In the genomic region with DNA sequence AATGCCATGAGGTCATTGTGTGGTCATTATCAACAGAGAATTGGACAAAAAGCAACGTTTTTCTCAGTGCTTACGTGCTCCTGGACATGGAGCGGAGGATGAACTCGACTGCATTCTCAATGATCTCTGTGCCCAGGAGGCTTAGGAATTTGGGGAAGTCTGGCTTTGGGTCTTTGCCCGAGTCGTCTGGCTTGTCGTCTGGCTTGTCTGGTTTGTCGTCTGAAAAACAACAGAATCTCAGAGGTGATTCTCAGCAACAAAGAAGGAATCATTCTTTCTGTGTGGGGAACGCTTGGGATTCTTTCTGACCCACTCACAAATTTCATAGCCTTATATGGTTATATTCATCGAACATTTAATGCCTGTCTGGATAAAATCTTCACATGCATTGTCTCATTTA, we compare ENCODE assay signal across 20 cellular contexts. TPM values are rescaled to one million over a fixed set of nuclear protein-coding genes. Genes with fewer than 3 reads are reported as not detected.
DNase-seq lines count a peak whose midpoint lies in the region; TF ChIP-seq lines count a peak whose summit lies in the region.
"Had no signal": no experiment of that assay in that cellular context is flagged by ENCODE, and none has a peak within 500 bp of the region (broad histone marks: within the 10 kb centered on the region; RNA-seq: fewer than 3 reads in every experiment).

No MANE protein-coding gene starts in this region.

- H3K27me3 ChIP-seq in cardiac muscle cell (no peaks in the 10 kb centered on the region), right atrium auricular region (no peaks in the 10 kb centered on the region), brain microvascular endothelial cell (replicated peaks) (no peaks in the 10 kb centered on the region), testis (no peaks in the 10 kb centered on the region)
- H3K27me3 ChIP-seq: ovary, tibial nerve had no signal

- TF ChIP-seq CTCF in cardiac muscle cell (IDR thresholded peaks at IDR 0.05; ENCODE audit: low read depth, low read length) (no peak), right atrium auricular region (IDR thresholded peaks at IDR 0.05) (no peak), brain microvascular endothelial cell (IDR thresholded peaks at IDR 0.05; ENCODE audit: low read depth, low read length, missing control alignments) (no peak), testis (IDR thresholded peaks at IDR 0.05) (no peak)

- TF ChIP-seq POLR2A in testis (IDR thresholded peaks at IDR 0.05), result no peak

- in situ Hi-C loops in brain microvascular endothelial cell (cut with HindIII; ENCODE audit: low pct_ligation_motif_present, low sequenced_read_pairs), result no loop called here
- in situ Hi-C loops in KBM-7 (cut with MboI; ENCODE audit: low pct_unique_long_range_greater_than_20kb, low sequenced_read_pairs), result no loop called here

- H3K4me1 ChIP-seq in cardiac muscle cell (ENCODE audit: low read depth) (no peaks in the 10 kb centered on the region), right atrium auricular region (peaks cover 0 to 7% of the 10 kb centered on the region in 2 donors), testis (no peaks in the 10 kb centered on the region)

- intact Hi-C loops in testis (cut with DNase I; ENCODE audit: low total_unique reads), result no loop called here

- H3K4me3 ChIP-seq in cardiac muscle cell, result no peak overlapping the region
- H3K4me3 ChIP-seq in right atrium auricular region, result no peak overlapping the region
- H3K4me3 ChIP-seq in brain microvascular endothelial cell (ENCODE audit: low read depth, low read length), result no peak overlapping the region
- H3K4me3 ChIP-seq in testis, result no peak overlapping the region
- H3K4me3 ChIP-seq: K562, ovary, tibial nerve had no signal

- H3K9me3 ChIP-seq in cardiac muscle cell (ENCODE audit: low read depth) (no peaks in the 10 kb centered on the region), right atrium auricular region (no peaks in the 10 kb centered on the region), testis (no peaks in the 10 kb centered on the region)
- H3K9me3 ChIP-seq: ovary, tibial nerve had no signal

- H3K36me3 ChIP-seq in cardiac muscle cell (no peaks in the 10 kb centered on the region), right atrium auricular region (no peaks in the 10 kb centered on the region), brain microvascular endothelial cell (replicated peaks) (no peaks in the 10 kb centered on the region), testis (ENCODE audit: low read depth, missing control alignments) (no peaks in the 10 kb centered on the region)
- H3K36me3 ChIP-seq: ovary, tibial nerve had no signal

- WGBS in testis, 2 donors, result 76 to 79% methylated on average over 10 of the region's 10 CpGs

- DNase-seq in cardiac muscle cell (ENCODE audit: low read depth in 1 of 2, low spot score in 1 of 2) (peak; percentile 11 to 15), right atrium auricular region (ENCODE audit: low spot score) (no peak), brain microvascular endothelial cell (peak; percentile 69), medulla oblongata (ENCODE audit: extremely low spot score) (peak; percentile 26), testis (no peak), DMS53 treated with DMSO at 0.1 percent for 48 hours (lab: John Stamatoyannopoulos, UW; ENCODE audit: unreplicated experiment) (no peak), HCEC 1CT (no peak), KBM-7 (no peak)
- DNase-seq: 8988T; activated effector memory CD4-positive, alpha-beta T cell treated with anti-CD3 and anti-CD28 coated beads, Interleukin-2, amount 50 U/mL, for 16 hours; CD4-positive, alpha-beta T cell; effector CD4-positive, alpha-beta T cell; hippocampal formation; left colon; NCI-H2171 treated with DMSO at 0.1 percent for 48 hours; ovary; T-cell had no signal

- H3K27ac ChIP-seq in cardiac muscle cell, result no peak overlapping the region
- H3K27ac ChIP-seq in right atrium auricular region, result no peak overlapping the region
- peak overlapping the region; percentile 64 for H3K27ac ChIP-seq in brain microvascular endothelial cell
- H3K27ac ChIP-seq in testis, result no peak overlapping the region
- H3K27ac ChIP-seq: ovary, RWPE1, tibial nerve had no signal

RNA-seq across cellular contexts. Expression of gene C5orf46, which starts 4.8 kb away (rescaled TPM):
- not detected in 2 replicates for total RNA-seq in cardiac muscle cell
- 0.43 TPM in 1 of 2 replicates, not detected in the other for polyA plus RNA-seq in cardiac muscle cell
- 1 to 10 TPM in 1 of 2 donors, not detected in 1; 2.7 TPM for total RNA-seq in right atrium auricular region
- total RNA-seq in testis, result 1 to 10 TPM; 5.1 to 6.1 TPM
- 25.8 TPM for polyA plus RNA-seq in testis (ENCODE audit: insufficient read depth, low read depth, low replicate concordance)
- total RNA-seq: CD4-positive, alpha-beta T cell; K562; left colon; ovary; T-cell; tibial nerve had no signal
- polyA plus RNA-seq: K562, ovary had no signal

RNA-seq across cellular contexts. Expression of gene SCGB3A2, which starts 23.0 kb away (rescaled TPM):
- total RNA-seq in cardiac muscle cell, result not detected in 2 replicates
- 0.37 TPM in 1 of 2 replicates, not detected in the other for polyA plus RNA-seq in cardiac muscle cell
- not detected for total RNA-seq in right atrium auricular region
- not detected for total RNA-seq in testis
- not detected for polyA plus RNA-seq in testis (ENCODE audit: insufficient read depth, low read depth, low replicate concordance)
- total RNA-seq: CD4-positive, alpha-beta T cell; left colon; tibial nerve had no signal
- polyA plus RNA-seq: K562 had no signal

Comparison
In these comparisons a context has a peak if more than half of its experiments do, and no peak if none do; other contexts are left out.
1. DNase-seq: peak in cardiac muscle cell (2 of 2), brain microvascular endothelial cell (single experiment) and medulla oblongata (single experiment); none in right atrium auricular region (single experiment), testis (single experiment), DMS53 treated with DMSO at 0.1 percent for 48 hours (single experiment), HCEC 1CT (single experiment) and KBM-7 (single experiment).